Comparison of ENCODE assay signal across 11 cellular contexts in genomic region chr14:50452979-50453705, GRCh38. TPM values are rescaled to one million over a fixed set of nuclear protein-coding genes. Genes with fewer than 3 reads are reported as not detected.
DNase-seq lines count a peak whose midpoint lies in the region; ATAC-seq, FAIRE-seq and TF ChIP-seq lines count a peak whose summit lies in the region.
"Had no signal": no experiment of that assay in that cellular context is flagged by ENCODE, and none has a peak within 500 bp of the region (broad histone marks: within the 10 kb centered on the region; RNA-seq: fewer than 3 reads in every experiment).

No MANE protein-coding gene starts in this region.

- H3K4me2 ChIP-seq in K562 (ENCODE audit: insufficient read depth, low read length) (no peak overlapping the region), trophoblast cell (ENCODE audit: low read length) (no peak overlapping the region)

- no peak overlapping the region for H3K4me3 Mint-ChIP-seq in stimulated activated naive CD8-positive, alpha-beta T cell treated with anti-CD3 and anti-CD28 coated beads, Interleukin-15, amount 100 ng/mL, for 72 hours
- H3K4me3 Mint-ChIP-seq: CD4-positive, CD25-positive, alpha-beta regulatory T cell had no signal

- H4K20me1 ChIP-seq in K562 (replicated peaks; ENCODE audit: control insufficient read depth, insufficient read depth, low read length): no peaks in the 10 kb centered on the region

- in situ Hi-C loops in K562 (cut with MboI): no loop called here

- H3K79me1 ChIP-seq in trophoblast cell (ENCODE audit: low read length): no peaks in the 10 kb centered on the region

- H2BK12ac ChIP-seq in trophoblast cell (ENCODE audit: low read length): no peak overlapping the region

- no peak for TF ChIP-seq RAD21 in K562 (CRISPR knock-in tag; conservative IDR thresholded peaks at IDR 0.05 in 1 of 2, IDR thresholded peaks at IDR 0.05 in 1 of 2)

- no peak overlapping the region for H4K91ac ChIP-seq in trophoblast cell (ENCODE audit: low read depth, low read length)

- H3K4me3 ChIP-seq in K562 (no peak overlapping the region), trophoblast cell (ENCODE audit: low read depth, low read length) (no peak overlapping the region), upper lobe of right lung (no peak overlapping the region)

- no peaks in the 10 kb centered on the region for H3K4me1 ChIP-seq in K562 (replicated peaks in 1 of 2; ENCODE audit: control insufficient read depth in 2 of 2, insufficient read depth in 2 of 2, low read length in 2 of 2)
- no peaks in the 10 kb centered on the region for H3K4me1 ChIP-seq in trophoblast cell (ENCODE audit: control insufficient read depth in 1 of 2, insufficient read depth in 2 of 2, low read length in 2 of 2)
- no peaks in the 10 kb centered on the region for H3K4me1 ChIP-seq in upper lobe of right lung

- no peaks in the 10 kb centered on the region for H3K79me2 ChIP-seq in K562 (ENCODE audit: control insufficient read depth, insufficient read depth, low read length)
- no peaks in the 10 kb centered on the region for H3K79me2 ChIP-seq in trophoblast cell (ENCODE audit: control insufficient read depth, insufficient read depth, low read length, poor library complexity)

- no peak overlapping the region for H2AK5ac ChIP-seq in trophoblast cell (ENCODE audit: low read length)

- H3K9me3 ChIP-seq in K562 (replicated peaks; ENCODE audit: control insufficient read depth, insufficient read depth, low read depth, low read length): peaks cover 2% of the 10 kb centered on the region; the same call in 1 of the 2 replicates
- H3K9me3 ChIP-seq in trophoblast cell (ENCODE audit: insufficient read depth, low read depth, low read length): no peaks in the 10 kb centered on the region
- H3K9me3 ChIP-seq in upper lobe of right lung: no peaks in the 10 kb centered on the region

- H2BK120ac ChIP-seq in trophoblast cell (ENCODE audit: insufficient read depth, low read length, poor library complexity): no peak overlapping the region

- H3K4me1 Mint-ChIP-seq in stimulated activated naive CD8-positive, alpha-beta T cell treated with anti-CD3 and anti-CD28 coated beads, Interleukin-15, amount 100 ng/mL, for 72 hours: no peaks in the 10 kb centered on the region

- no peak overlapping the region for H3K14ac ChIP-seq in trophoblast cell (ENCODE audit: low read length)

- BruUV-seq in K562 (replicated peaks; lab: Mats Ljungman, UMichigan): no TSS peak

- CTCF ChIA-PET in K562 (lab: Yijun Ruan, JAX; ENCODE audit: low intra/inter-chr PET ratio): interaction anchor here (0.7 kb wide), 1 partner anchor 141 kb away, joined by 3 read pairs; the partner anchor contains the start of gene L2HGDH

- H3K9me3 Mint-ChIP-seq in stimulated activated naive CD8-positive, alpha-beta T cell treated with anti-CD3 and anti-CD28 coated beads, Interleukin-15, amount 100 ng/mL, for 72 hours: peaks cover 0 to 6% of the 10 kb centered on the region in 2 donors

- H3K27me3 ChIP-seq in K562 (ENCODE audit: control insufficient read depth in 2 of 2, insufficient read depth in 2 of 2, low read length in 2 of 2) (no peaks in the 10 kb centered on the region), trophoblast cell (ENCODE audit: insufficient read depth, low read length) (no peaks in the 10 kb centered on the region), upper lobe of right lung (no peaks in the 10 kb centered on the region)

- ATAC-seq in stimulated activated naive CD8-positive, alpha-beta T cell treated with anti-CD3 and anti-CD28 coated beads, Interleukin-15, Interleukin-2, amounts not matched to agents 100 U/mL and 50 U/mL, for 24 hours: peak; percentile 36
- ATAC-seq in stimulated activated naive CD8-positive, alpha-beta T cell treated with anti-CD3 and anti-CD28 coated beads, Interleukin-15, amount 100 ng/mL, for 72 hours: no peak
- ATAC-seq in K562: no peak
- no peak for ATAC-seq in GM21526 (IDR thresholded peaks at IDR 0.05; ENCODE audit: low FRiP score, unreplicated experiment)
- ATAC-seq in upper lobe of right lung: no peak

- H3K4ac ChIP-seq in trophoblast cell (ENCODE audit: low read depth, low read length): no peak overlapping the region

- POLR2A ChIA-PET in K562 (lab: Yijun Ruan, JAX): no interaction called here

- TF ChIP-seq EP300 in K562 (IDR thresholded peaks at IDR 0.05; ENCODE audit: low read length): no peak

- no peak for DNase-seq in stimulated activated naive CD8-positive, alpha-beta T cell treated with anti-CD3 and anti-CD28 coated beads, Interleukin-15, Interleukin-2, amounts not matched to agents 100 U/mL and 50 U/mL, for 24 hours
- no peak for DNase-seq in stimulated activated naive CD8-positive, alpha-beta T cell treated with anti-CD3 and anti-CD28 coated beads, Interleukin-15, amount 100 ng/mL, for 72 hours
- no peak for DNase-seq in K562 (ENCODE audit: extremely low read depth in 1 of 4, low spot score in 3 of 4)
- no peak for DNase-seq in trophoblast cell
- DNase-seq in iPS-NIHi11 (ENCODE audit: low spot score): no peak
- DNase-seq in upper lobe of right lung: no peak
- DNase-seq: CD4-positive, CD25-positive, alpha-beta regulatory T cell; MM.1S; WERI-Rb-1 had no signal

- no peak for TF ChIP-seq POLR2A in K562 (conservative IDR thresholded peaks at IDR 0.05)

- no peak overlapping the region for H4K12ac ChIP-seq in trophoblast cell (ENCODE audit: low read depth, low read length)

- FAIRE-seq in K562 (lab: Jason Lieb, UNC) (no peak), islet of Langerhans (lab: Jason Lieb, UNC) (peak; percentile 95)

- H3K36me3 ChIP-seq in K562 (ENCODE audit: control insufficient read depth, insufficient read depth, low read length): peaks cover 61% of the 10 kb centered on the region; the same call in 2 of the 3 replicates
- H3K36me3 ChIP-seq in trophoblast cell (ENCODE audit: control insufficient read depth in 1 of 2, insufficient read depth in 2 of 2, low read length in 2 of 2): peaks cover 2 to 3% of the 10 kb centered on the region in 2 experiments
- peaks cover 72% of the 10 kb centered on the region for H3K36me3 ChIP-seq in upper lobe of right lung

- H2AFZ ChIP-seq in K562 (ENCODE audit: low read depth, low read length): no peak overlapping the region
- no peak overlapping the region for H2AFZ ChIP-seq in trophoblast cell (ENCODE audit: insufficient read depth, low read length, poor library complexity)

- TF ChIP-seq CTCF in K562 (IDR thresholded peaks at IDR 0.05 in 2 of 3, conservative IDR thresholded peaks at IDR 0.05 in 1 of 3; ENCODE audit: insufficient read depth in 2 of 3, low read depth in 1 of 3, low read length in 3 of 3) (no peak), upper lobe of right lung (IDR thresholded peaks at IDR 0.05) (no peak)

- H3K9me1 ChIP-seq in K562 (ENCODE audit: control insufficient read depth, insufficient read depth, low read length): no peaks in the 10 kb centered on the region

- H3K27ac ChIP-seq in K562 (ENCODE audit: extremely low read depth, low read depth, low read length): no peak overlapping the region
- no peak overlapping the region for H3K27ac ChIP-seq in trophoblast cell (ENCODE audit: low read depth, low read length)
- H3K27ac ChIP-seq in upper lobe of right lung: no peak overlapping the region
- H3K27ac ChIP-seq: WERI-Rb-1 had no signal

- no peak overlapping the region for H3K23ac ChIP-seq in trophoblast cell (ENCODE audit: low read length)

- intact Hi-C loops in K562 (cut with micrococcal nuclease): no loop called here
- intact Hi-C loops in upper lobe of right lung (cut with DNase I): no loop called here

- H3K27ac Mint-ChIP-seq in stimulated activated naive CD8-positive, alpha-beta T cell treated with anti-CD3 and anti-CD28 coated beads, Interleukin-15, amount 100 ng/mL, for 72 hours: no peak overlapping the region
- H3K27ac Mint-ChIP-seq: CD4-positive, CD25-positive, alpha-beta regulatory T cell had no signal

- no peak overlapping the region for H3K18ac ChIP-seq in trophoblast cell (ENCODE audit: low read length)

- WGBS in K562 (ENCODE audit: insufficient coverage, low coverage, missing lambda C conversion rate): 53% methylated on average over 2 of the region's 3 CpGs
- WGBS in trophoblast cell (ENCODE audit: extremely low coverage, insufficient coverage, insufficient read length): no CpG with 5 or more reads among the region's 3 CpGs

- H3K27me3 Mint-ChIP-seq in stimulated activated naive CD8-positive, alpha-beta T cell treated with anti-CD3 and anti-CD28 coated beads, Interleukin-15, amount 100 ng/mL, for 72 hours: no peaks in the 10 kb centered on the region
- H3K27me3 Mint-ChIP-seq: CD4-positive, CD25-positive, alpha-beta regulatory T cell had no signal

- H3K9ac ChIP-seq in K562 (ENCODE audit: insufficient read depth in 1 of 2, low read depth in 2 of 2, low read length in 2 of 2) (no peak overlapping the region), trophoblast cell (ENCODE audit: low read length) (no peak overlapping the region)

- H2BK5ac ChIP-seq in trophoblast cell (ENCODE audit: low read depth, low read length, poor library complexity): no peak overlapping the region

- no peak overlapping the region for H4K8ac ChIP-seq in trophoblast cell (ENCODE audit: low read depth, low read length)

TF ChIP-seq in K562, 482 proteins besides CTCF, POLR2A, EP300 and RAD21:
- TF ChIP-seq ADNP (tag; IDR thresholded peaks at IDR 0.05) (no peak), RFX1 (IDR thresholded peaks at IDR 0.05) (peak; percentile 22; the same call in 1 of the 2 replicates), PTTG1 (tag; IDR thresholded peaks at IDR 0.05; ENCODE audit: low read depth) (no peak)

RNA-seq across cellular contexts. Expression of gene CDKL1, which starts 56.5 kb away (rescaled TPM):
- 6.0 and 29.9 TPM in 2 replicates for total RNA-seq in K562 (2011; cell fraction: chromatin; rRNA removed; ENCODE audit: low replicate concordance)
- 6.5 and 7.5 TPM in 2 replicates for total RNA-seq in K562 (2011; cell fraction: nucleolus; rRNA removed)
- 8.9 and 12.5 TPM in 2 replicates for total RNA-seq in K562 (2011; cell fraction: nucleoplasm; rRNA removed)
- total RNA-seq in K562 (2014; rRNA removed) (11.1 and 18.1 TPM in 2 replicates), K562 (2014; rRNA removed; fragmentation: Illumina TruSeq; extraction: Trizol) (6.2 and 8.5 TPM in 2 replicates), K562 (2015; rRNA removed; fragmentation: Illumina TruSeq; extraction: Trizol) (9.0 and 10.7 TPM in 2 replicates), K562 (2021) (7.3 and 7.5 TPM in 2 replicates), upper lobe of right lung (20.7 TPM)
- polyA plus RNA-seq in K562 (2011; rRNA removed) (9.3 and 11.5 TPM in 2 replicates), K562 (2014; fragmentation: Illumina TruSeq; extraction: Trizol) (3.7 and 35.0 TPM in 2 replicates), K562 (2014; fragmentation: Nextera tagmentation; extraction: Ambion mirVana) (1 to 10 TPM; 2.3 to 4.8 TPM), K562 (2014; rRNA removed) (4.4 and 6.9 TPM in 2 replicates)
- polyA plus RNA-seq in K562 (2011; cell fraction: cytosol; rRNA removed): 1.9 and 2.1 TPM in 2 replicates
- polyA plus RNA-seq in K562 (2011; cell fraction: nucleus; rRNA removed): 3.6 and 5.4 TPM in 2 replicates
- 1.3 and 4.8 TPM in 2 replicates for polyA plus RNA-seq in K562 (2012)
- polyA minus RNA-seq in K562 (2011; rRNA and poly(A)+ RNA removed): 6.8 and 9.4 TPM in 2 replicates
- 9.6 and 10.1 TPM in 2 replicates for polyA minus RNA-seq in K562 (2011; cell fraction: cytosol; rRNA and poly(A)+ RNA removed)
- polyA minus RNA-seq in K562 (2011; cell fraction: nucleus; rRNA and poly(A)+ RNA removed): 11.1 and 29.4 TPM in 2 replicates
- 0.22 and 1.1 TPM in 2 replicates for polyA plus RNA-seq in trophoblast cell (2013)
